In genomic region chr1:5810131-5810530, GRCh38 we compare ENCODE assay signal across 17 cellular contexts.
DNase-seq lines count a peak whose midpoint lies in the region; ATAC-seq and TF ChIP-seq lines count a peak whose summit lies in the region.
"Had no signal": no experiment of that assay in that cellular context is flagged by ENCODE, and none has a peak within 500 bp of the region (broad histone marks: within the 10 kb centered on the region; RNA-seq: fewer than 3 reads in every experiment).

No MANE protein-coding gene starts in this region.

- CTCF ChIA-PET in WTC11 (lab: Charles Lee): interaction anchor here (1.1 to 1.5 kb wide), 2 partner anchors 22 to 64 kb away, joined by 3 to 9 read pairs; no protein-coding TSS in a partner anchor

- no peak overlapping the region for H3K4me3 ChIP-seq in BLaER1
- H3K4me3 ChIP-seq in osteoblast (ENCODE audit: insufficient read depth, low read length): no peak overlapping the region
- no peak overlapping the region for H3K4me3 ChIP-seq in upper lobe of right lung
- H3K4me3 ChIP-seq: A549 had no signal

- DNase-seq in WTC11 (ENCODE audit: low spot score) (no peak), osteoblast (ENCODE audit: insufficient read length, low spot score, missing footprints) (peak; percentile 42), upper lobe of right lung (peak; percentile 52), NCI-H146 treated with DMSO at 0.1 percent for 48 hours (lab: John Stamatoyannopoulos, UW; ENCODE audit: unreplicated experiment) (no peak), SIG-M5 treated with dmso at 0.1 percent for 504 hours (lab: John Stamatoyannopoulos, UW; ENCODE audit: unreplicated experiment) (no peak)
- DNase-seq: AML-193; Caco-2; Calu3; CD4-positive, alpha-beta T cell; CD8-positive, alpha-beta T cell; GF-D8 had no signal

- no peak for TF ChIP-seq CTCF in WTC11 (IDR thresholded peaks at IDR 0.05)
- TF ChIP-seq CTCF in osteoblast (IDR thresholded peaks at IDR 0.05; ENCODE audit: extremely low read depth, low read depth, low read length): no peak
- no peak for TF ChIP-seq CTCF in upper lobe of right lung (IDR thresholded peaks at IDR 0.05)

- H3K4me2 ChIP-seq in BLaER1: peak overlapping the region; percentile 90
- H3K4me2 ChIP-seq in osteoblast (ENCODE audit: insufficient read depth, low read length): no peak overlapping the region
- H3K4me2 ChIP-seq: A549 had no signal

- no peaks in the 10 kb centered on the region for H3K9me3 Mint-ChIP-seq in WTC11
- H3K9me3 Mint-ChIP-seq: CD4-positive, alpha-beta T cell; CD8-positive, alpha-beta T cell had no signal

- POLR2A ChIA-PET in WTC11 (lab: Charles Lee): no interaction called here

- H3K4me1 ChIP-seq in BLaER1 (peaks cover 60% of the 10 kb centered on the region), osteoblast (ENCODE audit: insufficient read depth, low read length) (no peaks in the 10 kb centered on the region), upper lobe of right lung (no peaks in the 10 kb centered on the region)
- H3K4me1 ChIP-seq: A549, Caco-2 had no signal

- peaks cover 12% of the 10 kb centered on the region for H3K4me1 Mint-ChIP-seq in WTC11
- H3K4me1 Mint-ChIP-seq: B cell had no signal

- H3K36me3 ChIP-seq in BLaER1: no peaks in the 10 kb centered on the region
- H3K36me3 ChIP-seq in osteoblast (ENCODE audit: insufficient read depth, low read length): no peaks in the 10 kb centered on the region
- H3K36me3 ChIP-seq in upper lobe of right lung: no peaks in the 10 kb centered on the region

- H3K27me3 ChIP-seq in BLaER1: no peaks in the 10 kb centered on the region
- H3K27me3 ChIP-seq in osteoblast (ENCODE audit: insufficient read depth, low read length): no peaks in the 10 kb centered on the region
- H3K27me3 ChIP-seq in upper lobe of right lung: peaks cover 16% of the 10 kb centered on the region

- H3K27ac Mint-ChIP-seq in WTC11: 0 out of 2 replicates have a peak overlapping the region, but pooled peaks have one; percentile 5
- H3K27ac Mint-ChIP-seq: B cell; CD4-positive, alpha-beta T cell; CD8-positive, alpha-beta T cell had no signal

- no peak overlapping the region for H2AFZ ChIP-seq in osteoblast (ENCODE audit: low read length)

- H3K36me3 Mint-ChIP-seq in WTC11: no peaks in the 10 kb centered on the region
- H3K36me3 Mint-ChIP-seq: CD8-positive, alpha-beta T cell had no signal

- no peaks in the 10 kb centered on the region for H3K9me3 ChIP-seq in BLaER1
- peaks cover 6% of the 10 kb centered on the region for H3K9me3 ChIP-seq in osteoblast (ENCODE audit: low read depth, low read length)
- H3K9me3 ChIP-seq in upper lobe of right lung: no peaks in the 10 kb centered on the region
- H3K9me3 ChIP-seq: A549, Caco-2 had no signal

- H4K20me1 ChIP-seq in BLaER1: no peaks in the 10 kb centered on the region
- H4K20me1 ChIP-seq in osteoblast (ENCODE audit: insufficient read depth, low read length): no peaks in the 10 kb centered on the region

- H3K27me3 Mint-ChIP-seq in WTC11 (ENCODE audit: low read depth): no peaks in the 10 kb centered on the region

- no peak for ATAC-seq in WTC11
- no peak for ATAC-seq in upper lobe of right lung
- no peak for ATAC-seq in GM18907 (IDR thresholded peaks at IDR 0.05; ENCODE audit: unreplicated experiment)
- ATAC-seq: A549; CD8-positive, alpha-beta T cell had no signal

- H3K4me3 Mint-ChIP-seq in WTC11: no peak overlapping the region
- H3K4me3 Mint-ChIP-seq: B cell; CD4-positive, alpha-beta T cell; CD8-positive, alpha-beta T cell had no signal

- intact Hi-C loops in upper lobe of right lung (cut with DNase I): no loop called here

- no peaks in the 10 kb centered on the region for H3K79me2 ChIP-seq in osteoblast (ENCODE audit: insufficient read depth, low read length)

- H3K27ac ChIP-seq in BLaER1 (peak overlapping the region; percentile 58), osteoblast (ENCODE audit: low read depth, low read length) (no peak overlapping the region), upper lobe of right lung (no peak overlapping the region)
- H3K27ac ChIP-seq: 22Rv1, A549, C4-2B had no signal

- H3K9ac ChIP-seq in BLaER1: no peak overlapping the region

TF ChIP-seq in WTC11, 78 proteins besides CTCF, POLR2A, EP300 and RAD21 (continues in another document):
- TF ChIP-seq E2F5 (CRISPR knock-in tag; IDR thresholded peaks at IDR 0.05) (no peak), PRRX2 (CRISPR knock-in tag; IDR thresholded peaks at IDR 0.05) (no peak), SMAD3 (CRISPR knock-in tag; IDR thresholded peaks at IDR 0.05; ENCODE audit: borderline replicate concordance) (no peak), ZNF121 (CRISPR knock-in tag; IDR thresholded peaks at IDR 0.05) (no peak), FOXP4 (CRISPR knock-in tag; IDR thresholded peaks at IDR 0.05) (no peak), ZNF423 (CRISPR knock-in tag; IDR thresholded peaks at IDR 0.05) (no peak), ZNF219 (CRISPR knock-in tag; IDR thresholded peaks at IDR 0.05; ENCODE audit: borderline replicate concordance) (no peak), CREM (CRISPR knock-in tag; IDR thresholded peaks at IDR 0.05) (no peak), ESRRA (CRISPR knock-in tag; IDR thresholded peaks at IDR 0.05; ENCODE audit: borderline replicate concordance) (no peak), NR3C1 (CRISPR knock-in tag; conservative IDR thresholded peaks at IDR 0.05; ENCODE audit: low read depth) (no peak), ATF6 (CRISPR knock-in tag; IDR thresholded peaks at IDR 0.05) (no peak), MLX (CRISPR knock-in tag; IDR thresholded peaks at IDR 0.05) (no peak), ZSCAN18 (CRISPR knock-in tag; IDR thresholded peaks at IDR 0.05) (no peak), ZNF317 (CRISPR knock-in tag; IDR thresholded peaks at IDR 0.05; ENCODE audit: borderline replicate concordance, low read depth) (no peak), ZNF138 (CRISPR knock-in tag; conservative IDR thresholded peaks at IDR 0.05) (no peak), USF2 (CRISPR knock-in tag; IDR thresholded peaks at IDR 0.05) (no peak)

Comparison
In these comparisons a context has a peak if more than half of its experiments do, and no peak if none do; other contexts are left out.
1. DNase-seq: peak in osteoblast (single experiment) and upper lobe of right lung (single experiment); none in WTC11 (single experiment), NCI-H146 treated with DMSO at 0.1 percent for 48 hours (single experiment) and SIG-M5 treated with dmso at 0.1 percent for 504 hours (single experiment).